23 cellular contexts compared by ENCODE assay signal in genomic region chr2:236086403-236086970, GRCh38.
"Had no signal": no experiment of that assay in that cellular context is flagged by ENCODE, and none has a peak within 500 bp of the region (broad histone marks: within the 10 kb centered on the region; RNA-seq: fewer than 3 reads in every experiment).

No MANE protein-coding gene starts in this region.

- H3K4me3 ChIP-seq: esophagus muscularis mucosa, gastrocnemius medialis, lower lobe of right lung, testis, vagina had no signal

- H3K27me3 ChIP-seq: brain microvascular endothelial cell, esophagus muscularis mucosa, gastrocnemius medialis, testis, vagina had no signal

- DNase-seq: activated B cell treated with CpG ODN at 0.5 μM for 24 hours; activated CD4-positive, alpha-beta T cell treated with anti-CD3 and anti-CD28 coated beads for 36 hours; activated CD4-positive, alpha-beta T cell treated with anti-CD3 and anti-CD28 coated beads, Interleukin-2, amount 50 U/mL, for 4 hours; activated CD8-positive, alpha-beta memory T cell treated with anti-CD3 and anti-CD28 coated beads for 24 hours; activated CD8-positive, alpha-beta memory T cell treated with anti-CD3 and anti-CD28 coated beads, Interleukin-2, amount 50 U/mL, for 4 hours; activated T-cell treated with anti-CD3 and anti-CD28 coated beads, Interleukin-2, amount 50 U/mL, for 24 hours; brain microvascular endothelial cell; caudate nucleus; effector memory CD4-positive, alpha-beta T cell; gastrocnemius medialis; lower lobe of right lung; naive thymus-derived CD4-positive, alpha-beta T cell; stimulated activated CD4-positive, alpha-beta T cell treated with anti-CD3 and anti-CD28 coated beads, Interleukin-2, amount 100 ng/mL, for 48 hours; stimulated activated CD8-positive, alpha-beta memory T cell treated with anti-CD3 and anti-CD28 coated beads, Interleukin-4, amount 100 ng/mL, for 48 hours; stimulated activated naive B cell treated with anti-CD40 and anti-IgM and Interleukin-4, amounts not matched to agents 10 μg/mL and 1 μg/mL and 100 μg/mL, for 72 hours; T-helper 1 cell; testis had no signal

- H3K27ac ChIP-seq: brain microvascular endothelial cell, esophagus muscularis mucosa, gastrocnemius medialis, lower lobe of right lung, parathyroid adenoma, testis, vagina had no signal

- H3K4me1 ChIP-seq: gastrocnemius medialis, parathyroid adenoma, testis, vagina had no signal

- H3K36me3 ChIP-seq: brain microvascular endothelial cell, gastrocnemius medialis, lower lobe of right lung, vagina had no signal

- H3K9ac ChIP-seq: parathyroid adenoma had no signal

- H3K9me3 ChIP-seq: esophagus muscularis mucosa, gastrocnemius medialis, lower lobe of right lung, testis, vagina had no signal

- ATAC-seq: activated CD4-positive, alpha-beta T cell treated with anti-CD3 and anti-CD28 coated beads for 36 hours; activated naive CD4-positive, alpha-beta T cell treated with anti-CD3 and anti-CD28 coated beads, Interleukin-2, amount 50 U/mL, for 72 hours; activated T-helper 17 cell treated with anti-CD3 and anti-CD28 coated beads, Interleukin-2, amount 50 U/mL, for 72 hours; gastrocnemius medialis; left lobe of liver; lower lobe of right lung; naive thymus-derived CD4-positive, alpha-beta T cell; stimulated activated naive B cell treated with anti-CD40 and anti-IgM and Interleukin-4, amounts not matched to agents 10 μg/mL and 1 μg/mL and 100 μg/mL, for 72 hours had no signal
